16 cellular contexts compared by ENCODE assay signal in genomic region chr3:40924559-40925058, GRCh38.
DNase-seq lines count a peak whose midpoint lies in the region; ATAC-seq, FAIRE-seq and TF ChIP-seq lines count a peak whose summit lies in the region.
"Had no signal": no experiment of that assay in that cellular context is flagged by ENCODE, and none has a peak within 500 bp of the region (broad histone marks: within the 10 kb centered on the region; RNA-seq: fewer than 3 reads in every experiment).

No MANE protein-coding gene starts in this region.

- TF ChIP-seq CTCF in pancreas (IDR thresholded peaks at IDR 0.05), result no peak

- H3K27ac ChIP-seq in pancreas, result peak overlapping the region in 2 of 4 donors; percentile 4 to 50
- H3K27ac ChIP-seq: HL-60, parathyroid adenoma, PC-9, testis had no signal

- 7 to 14% methylated on average over 3 of the region's 3 CpGs for WGBS in pancreas, 2 donors

- H3K4me3 ChIP-seq in pancreas, result no peak overlapping the region
- H3K4me3 ChIP-seq: PC-9, testis had no signal

- H3K4me1 ChIP-seq in pancreas, result peaks cover 0 to 17% (median 8%) of the 10 kb centered on the region in 3 donors
- H3K4me1 ChIP-seq: parathyroid adenoma, testis had no signal

- H3K27me3 ChIP-seq in pancreas, result no peaks in the 10 kb centered on the region
- H3K27me3 ChIP-seq: testis had no signal

- ATAC-seq in pancreas, result peak; percentile 40 to 88 (median 82)
- ATAC-seq in GM21381 (IDR thresholded peaks at IDR 0.05; ENCODE audit: unreplicated experiment), result no peak

- no peaks in the 10 kb centered on the region for H3K36me3 ChIP-seq in pancreas

- DNase-seq in DMS79 treated with DMSO at 0.1 percent for 48 hours (lab: John Stamatoyannopoulos, UW), result peak; percentile 67
- DNase-seq in NCI-H2227 treated with DMSO at 0.1 percent for 48 hours (lab: John Stamatoyannopoulos, UW), result peak; percentile 20
- DNase-seq in globus pallidus (ENCODE audit: low spot score), result peak; percentile 23
- no peak for DNase-seq in pancreas
- DNase-seq in inferior parietal cortex (ENCODE audit: extremely low spot score), result no peak
- DNase-seq in activated CD4-positive, alpha-beta T cell treated with anti-CD3 and anti-CD28 coated beads for 48 hours, result no peak
- DNase-seq in urothelium cell line (ENCODE audit: low spot score), result no peak
- DNase-seq: activated CD4-positive, CD25-positive, alpha-beta regulatory T cell; effector CD8-positive, alpha-beta T cell; NCI-H2171; PC-9; testis had no signal

- H3K9me3 ChIP-seq in pancreas, result no peaks in the 10 kb centered on the region
- H3K9me3 ChIP-seq: testis had no signal

- intact Hi-C loops in pancreas (cut with DNase I), result no loop called here

- no peak for FAIRE-seq in pancreas (lab: Jason Lieb, UNC)
- no peak for FAIRE-seq in urothelium cell line (lab: Jason Lieb, UNC)
- FAIRE-seq: bronchial epithelial cell had no signal

Comparison
In these comparisons a context has a peak if more than half of its experiments do, and no peak if none do; other contexts are left out.
1. DNase-seq: peak in DMS79 treated with DMSO at 0.1 percent for 48 hours (single experiment), NCI-H2227 treated with DMSO at 0.1 percent for 48 hours (single experiment) and globus pallidus (single experiment); none in pancreas (0 of 6), inferior parietal cortex (single experiment), activated CD4-positive, alpha-beta T cell treated with anti-CD3 and anti-CD28 coated beads for 48 hours (single experiment) and urothelium cell line (single experiment).